9 cellular contexts compared by ENCODE assay signal in genomic region chr3:39178553-39178952, GRCh38. TPM values are rescaled to one million over a fixed set of nuclear protein-coding genes. Genes with fewer than 3 reads are reported as not detected.
DNase-seq lines count a peak whose midpoint lies in the region; ATAC-seq, FAIRE-seq and TF ChIP-seq lines count a peak whose summit lies in the region.
"Had no signal": no experiment of that assay in that cellular context is flagged by ENCODE, and none has a peak within 500 bp of the region (broad histone marks: within the 10 kb centered on the region; RNA-seq: fewer than 3 reads in every experiment).

No MANE protein-coding gene starts in this region.

- whole genome bisulfite sequencing in adipose tissue, 3 donors, result 64 to 74% (median 68%) methylated on average over 4 of the region's 4 CpGs
- 65% methylated on average over 4 of the region's 4 CpGs for WGBS in HepG2 (ENCODE audit: low lambda C conversion rate)
- WGBS in thyroid gland, 2 donors, result 71 to 76% methylated on average over 4 of the region's 4 CpGs

- BruUV-seq in HepG2 (replicated peaks; lab: Mats Ljungman, UMichigan), result no TSS peak

- CTCF ChIA-PET in activated CD8-positive, alpha-beta memory T cell treated with anti-CD3 and anti-CD28 coated beads, Interleukin-2, amount 10 ng/mL, durations not matched to agents 7 days and 5 days (lab: Charles Lee), result interaction anchor here (0.9 to 3.7 kb wide), 7 partner anchors 11 to 113 kb away, joined by 3 to 26 read pairs (median 4); no protein-coding TSS in a partner anchor
- CTCF ChIA-PET in HepG2 (lab: Yijun Ruan, JAX; ENCODE audit: low intra/inter-chr PET ratio, low total read pairs), result interaction anchor here (0.8 kb wide), 1 partner anchor 52 kb away, joined by 3 read pairs; no protein-coding TSS in a partner anchor

- no peak for TF ChIP-seq POLR2A in HepG2 (IDR thresholded peaks at IDR 0.05; ENCODE audit: insufficient read depth in 1 of 2, low read depth in 2 of 2, low read length in 2 of 2)
- TF ChIP-seq POLR2A in thyroid gland (IDR thresholded peaks at IDR 0.05), result no peak

- TF ChIP-seq CTCF in HepG2 (CRISPR knock-in tag; IDR thresholded peaks at IDR 0.05), result no peak
- no peak for TF ChIP-seq CTCF in thyroid gland (IDR thresholded peaks at IDR 0.05)

- peaks cover 3 to 21% of the 10 kb centered on the region in 2 experiments; a peak in 3 of 5 replicates for H3K27me3 ChIP-seq in HepG2 (ENCODE audit: control insufficient read depth in 1 of 2, insufficient read depth in 2 of 2, low read length in 2 of 2)
- H3K27me3 ChIP-seq in thyroid gland, result no peaks in the 10 kb centered on the region

- no peak overlapping the region for H2AFZ ChIP-seq in HepG2 (ENCODE audit: low read length)

- TF ChIP-seq RAD21 in HepG2 (CRISPR knock-in tag; IDR thresholded peaks at IDR 0.05), result no peak

- TF ChIP-seq EP300 in HepG2 (IDR thresholded peaks at IDR 0.05; ENCODE audit: low read depth in 2 of 2, low read length in 2 of 2), result no peak
- no peak for TF ChIP-seq EP300 in HepG2 (CRISPR knock-in tag; IDR thresholded peaks at IDR 0.05; ENCODE audit: borderline replicate concordance)

- no peak for ATAC-seq in activated CD8-positive, alpha-beta memory T cell treated with anti-CD3 and anti-CD28 coated beads, Interleukin-2, amount 10 ng/mL, durations not matched to agents 7 days and 5 days
- ATAC-seq in HepG2 (no peak), GM18907 (IDR thresholded peaks at IDR 0.05; ENCODE audit: unreplicated experiment) (no peak), GM18861 (IDR thresholded peaks at IDR 0.05; ENCODE audit: unreplicated experiment) (no peak)

- intact Hi-C loops in HepG2 (cut with micrococcal nuclease; ENCODE audit: unreplicated experiment) (no loop called here), thyroid gland (cut with DNase I) (no loop called here)

- no peaks in the 10 kb centered on the region for H3K36me3 ChIP-seq in HepG2 (replicated peaks in 1 of 2; ENCODE audit: control insufficient read depth in 1 of 2, insufficient read depth in 2 of 2, low read length in 2 of 2)
- H3K36me3 ChIP-seq in thyroid gland, result no peaks in the 10 kb centered on the region

- no peaks in the 10 kb centered on the region for H3K27me3 Mint-ChIP-seq in activated CD8-positive, alpha-beta memory T cell treated with anti-CD3 and anti-CD28 coated beads, Interleukin-2, amount 10 ng/mL, durations not matched to agents 7 days and 5 days

- H3K27ac Mint-ChIP-seq in activated CD8-positive, alpha-beta memory T cell treated with anti-CD3 and anti-CD28 coated beads, Interleukin-2, amount 10 ng/mL, durations not matched to agents 7 days and 5 days, result peak overlapping the region; percentile 68

- H3K9me3 Mint-ChIP-seq in activated CD8-positive, alpha-beta memory T cell treated with anti-CD3 and anti-CD28 coated beads, Interleukin-2, amount 10 ng/mL, durations not matched to agents 7 days and 5 days (ENCODE audit: low read depth), result peaks cover 2% of the 10 kb centered on the region

- no peaks in the 10 kb centered on the region for H3K79me2 ChIP-seq in HepG2 (ENCODE audit: insufficient read depth, low read length)

- no peak for FAIRE-seq in HepG2 (lab: Jason Lieb, UNC)

- in situ Hi-C loops in HepG2 (cut with HindIII; ENCODE audit: extremely low pct_ligation_motif_present, low pct_unique_long_range_greater_than_20kb), result no loop called here
- in situ Hi-C loops in G401 (cut with HindIII; ENCODE audit: low sequenced_read_pairs), result no loop called here

- peak overlapping the region; percentile 71 to 79 (median 72); a peak in 5 of 6 replicates for H3K4me3 ChIP-seq in HepG2 (replicated peaks in 1 of 3; ENCODE audit: insufficient read depth in 1 of 3, low read depth in 2 of 3, low read length in 3 of 3)
- no peak overlapping the region for H3K4me3 ChIP-seq in thyroid gland (replicated peaks in 1 of 3)

- no peaks in the 10 kb centered on the region for H4K20me1 ChIP-seq in HepG2 (ENCODE audit: insufficient read depth, low read length)

- peak overlapping the region; percentile 27 for H3K4me3 Mint-ChIP-seq in activated CD8-positive, alpha-beta memory T cell treated with anti-CD3 and anti-CD28 coated beads, Interleukin-2, amount 10 ng/mL, durations not matched to agents 7 days and 5 days

- H3K36me3 Mint-ChIP-seq in activated CD8-positive, alpha-beta memory T cell treated with anti-CD3 and anti-CD28 coated beads, Interleukin-2, amount 10 ng/mL, durations not matched to agents 7 days and 5 days, result peaks cover 8% of the 10 kb centered on the region

- H3K4me2 ChIP-seq in HepG2 (ENCODE audit: low read depth, low read length), result peak overlapping the region; percentile 93

- DNase-seq in activated CD8-positive, alpha-beta memory T cell treated with anti-CD3 and anti-CD28 coated beads, Interleukin-2, amount 10 ng/mL, durations not matched to agents 7 days and 5 days, result peak; percentile 49
- no peak for DNase-seq in activated CD8-positive, alpha-beta memory T cell treated with anti-CD3 and anti-CD28 coated beads, Interleukin-2, amount 50 U/mL, for 48 hours
- no peak for DNase-seq in HepG2 (ENCODE audit: low spot score)
- no peak for DNase-seq in thyroid gland
- DNase-seq in G401 (ENCODE audit: low spot score), result no peak

- H3K4me1 ChIP-seq in HepG2 (ENCODE audit: insufficient read depth, low read length) (peaks cover 50% of the 10 kb centered on the region), thyroid gland (peaks cover 37 to 54% of the 10 kb centered on the region in 2 donors)

- peaks cover 44% of the 10 kb centered on the region for H3K4me1 Mint-ChIP-seq in activated CD8-positive, alpha-beta memory T cell treated with anti-CD3 and anti-CD28 coated beads, Interleukin-2, amount 10 ng/mL, durations not matched to agents 7 days and 5 days

- peak overlapping the region; percentile 68; the same call in 1 of the 2 replicates for H3K9ac ChIP-seq in HepG2 (ENCODE audit: insufficient read depth, low read depth, low read length)

- H3K9me3 ChIP-seq in HepG2 (ENCODE audit: low read length) (no peaks in the 10 kb centered on the region), thyroid gland (no peaks in the 10 kb centered on the region)

- H3K27ac ChIP-seq in adipose tissue (ENCODE audit: low read depth, low read length) (peak overlapping the region; percentile 75), HepG2 (ENCODE audit: extremely low read length, insufficient read depth, low read length) (no peak overlapping the region), thyroid gland (peak overlapping the region; percentile 87 to 96 (median 95))

- POLR2A ChIA-PET in HepG2 (lab: Yijun Ruan, JAX), result interaction anchor here (1.1 to 1.3 kb wide), 3 partner anchors 24 to 71 kb away, joined by 3 to 5 read pairs (median 3); partner anchors contain the start of genes GORASP1 and TTC21A

RNA-seq across cellular contexts. Expression of gene XIRP1, which starts 13.8 kb away (rescaled TPM):
- total RNA-seq in activated CD8-positive, alpha-beta memory T cell treated with anti-CD3 and anti-CD28 coated beads, Interleukin-2, amount 10 ng/mL, durations not matched to agents 7 days and 5 days, result 1 to 10 TPM in 1 of 2 experiments, under 1 TPM in 1; 0.06 to 1.0 TPM
- polyA plus RNA-seq in adipose tissue (under 1 TPM; 0.37 to 0.67 (median 0.51) TPM), HepG2 (2011; rRNA removed) (not detected in 2 replicates)
- total RNA-seq in HepG2 (2016; rRNA removed; fragmentation: Illumina TruSeq; extraction: Trizol) (not detected in 2 replicates), thyroid gland (not detected)
- not detected in 2 replicates for total RNA-seq in HepG2 (2016; cell fraction: cytosol; rRNA removed; fragmentation: Illumina TruSeq; extraction: Trizol; ENCODE audit: low read depth)
- total RNA-seq in HepG2 (2016; cell fraction: insoluble cytoplasmic fraction; rRNA removed; fragmentation: Illumina TruSeq; extraction: Trizol), result not detected in 2 replicates
- total RNA-seq in HepG2 (2016; cell fraction: membrane; rRNA removed; fragmentation: Illumina TruSeq; extraction: Trizol), result not detected in 2 replicates
- not detected in 2 replicates for total RNA-seq in HepG2 (2016; cell fraction: nucleus; rRNA removed; fragmentation: Illumina TruSeq; extraction: Trizol)
- polyA plus RNA-seq in HepG2 (2011; cell fraction: cytosol; rRNA removed), result not detected in 2 replicates
- 0.02 TPM in 1 of 2 replicates, not detected in the other for polyA plus RNA-seq in HepG2 (2011; cell fraction: nucleus; rRNA removed)
- polyA plus RNA-seq in HepG2 (2012), result not detected in 2 replicates
- not detected in 2 replicates for polyA plus RNA-seq in HepG2 (2016; cell fraction: cytosol; fragmentation: Illumina TruSeq; extraction: Trizol; ENCODE audit: low read depth)
- polyA plus RNA-seq in HepG2 (2016; cell fraction: insoluble cytoplasmic fraction; fragmentation: Illumina TruSeq; extraction: Trizol; ENCODE audit: low read depth), result not detected in 2 replicates
- not detected in 2 replicates for polyA plus RNA-seq in HepG2 (2016; cell fraction: membrane; fragmentation: Illumina TruSeq; extraction: Trizol; ENCODE audit: low read depth)
- polyA plus RNA-seq in HepG2 (2016; cell fraction: nucleus; fragmentation: Illumina TruSeq; extraction: Trizol; ENCODE audit: insufficient read depth, low read depth), result not detected in 2 replicates
- not detected in 2 replicates for polyA minus RNA-seq in HepG2 (2011; rRNA and poly(A)+ RNA removed; ENCODE audit: low replicate concordance)
- polyA minus RNA-seq in HepG2 (2011; cell fraction: cytosol; rRNA and poly(A)+ RNA removed), result not detected in 2 replicates
- not detected in 2 replicates for polyA minus RNA-seq in HepG2 (2011; cell fraction: nucleus; rRNA and poly(A)+ RNA removed)
- not detected in 2 replicates for total RNA-seq in G401 (2014; rRNA removed; shearing (Covaris generic))
- total RNA-seq: left colon had no signal

RNA-seq across cellular contexts. Expression of gene CSRNP1, which starts 25.2 kb away (rescaled TPM):
- total RNA-seq in activated CD8-positive, alpha-beta memory T cell treated with anti-CD3 and anti-CD28 coated beads, Interleukin-2, amount 10 ng/mL, durations not matched to agents 7 days and 5 days, result 10 to 100 TPM; 15.6 to 20.2 TPM
- 100 to 1,000 TPM in 1 of 3 donors, 10 to 100 TPM in 2; 23.7 to 178 (median 93.9) TPM for polyA plus RNA-seq in adipose tissue
- 9.3 and 10.8 TPM in 2 replicates for total RNA-seq in HepG2 (2016; rRNA removed; fragmentation: Illumina TruSeq; extraction: Trizol)
- 1.5 and 2.3 TPM in 2 replicates for total RNA-seq in HepG2 (2016; cell fraction: cytosol; rRNA removed; fragmentation: Illumina TruSeq; extraction: Trizol; ENCODE audit: low read depth)
- total RNA-seq in HepG2 (2016; cell fraction: insoluble cytoplasmic fraction; rRNA removed; fragmentation: Illumina TruSeq; extraction: Trizol), result 7.4 and 10.8 TPM in 2 replicates
- 6.2 TPM in 2 replicates for total RNA-seq in HepG2 (2016; cell fraction: membrane; rRNA removed; fragmentation: Illumina TruSeq; extraction: Trizol)
- total RNA-seq in HepG2 (2016; cell fraction: nucleus; rRNA removed; fragmentation: Illumina TruSeq; extraction: Trizol), result 8.4 and 9.2 TPM in 2 replicates
- polyA plus RNA-seq in HepG2 (2011; rRNA removed), result 11.3 and 13.1 TPM in 2 replicates
- 10.2 and 11.5 TPM in 2 replicates for polyA plus RNA-seq in HepG2 (2011; cell fraction: cytosol; rRNA removed)
- 16.5 and 19.1 TPM in 2 replicates for polyA plus RNA-seq in HepG2 (2011; cell fraction: nucleus; rRNA removed)
- polyA plus RNA-seq in HepG2 (2012), result 7.1 and 11.4 TPM in 2 replicates
- 0.62 and 0.80 TPM in 2 replicates for polyA plus RNA-seq in HepG2 (2016; cell fraction: cytosol; fragmentation: Illumina TruSeq; extraction: Trizol; ENCODE audit: low read depth)
- polyA plus RNA-seq in HepG2 (2016; cell fraction: insoluble cytoplasmic fraction; fragmentation: Illumina TruSeq; extraction: Trizol; ENCODE audit: low read depth), result 5.7 and 6.6 TPM in 2 replicates
- 2.0 and 2.4 TPM in 2 replicates for polyA plus RNA-seq in HepG2 (2016; cell fraction: membrane; fragmentation: Illumina TruSeq; extraction: Trizol; ENCODE audit: low read depth)
- 11.8 and 12.9 TPM in 2 replicates for polyA plus RNA-seq in HepG2 (2016; cell fraction: nucleus; fragmentation: Illumina TruSeq; extraction: Trizol; ENCODE audit: insufficient read depth, low read depth)
- polyA minus RNA-seq in HepG2 (2011; rRNA and poly(A)+ RNA removed; ENCODE audit: low replicate concordance), result 16.7 and 44.8 TPM in 2 replicates
- 13.3 and 14.3 TPM in 2 replicates for polyA minus RNA-seq in HepG2 (2011; cell fraction: cytosol; rRNA and poly(A)+ RNA removed)
- 18.9 and 21.8 TPM in 2 replicates for polyA minus RNA-seq in HepG2 (2011; cell fraction: nucleus; rRNA and poly(A)+ RNA removed)
- total RNA-seq in thyroid gland, result 10 to 100 TPM; 33.5 to 81.0 (median 36.7) TPM
- total RNA-seq in G401 (2014; rRNA removed; shearing (Covaris generic)), result 21.5 and 29.1 TPM in 2 replicates

Comparison
In these comparisons a context has a peak if more than half of its experiments do, and no peak if none do; other contexts are left out.
1. H3K4me3 ChIP-seq: peak in HepG2 (3 of 3); none in thyroid gland (0 of 3).